ENCODE assay signal across 5 cellular contexts in the genomic region with DNA sequence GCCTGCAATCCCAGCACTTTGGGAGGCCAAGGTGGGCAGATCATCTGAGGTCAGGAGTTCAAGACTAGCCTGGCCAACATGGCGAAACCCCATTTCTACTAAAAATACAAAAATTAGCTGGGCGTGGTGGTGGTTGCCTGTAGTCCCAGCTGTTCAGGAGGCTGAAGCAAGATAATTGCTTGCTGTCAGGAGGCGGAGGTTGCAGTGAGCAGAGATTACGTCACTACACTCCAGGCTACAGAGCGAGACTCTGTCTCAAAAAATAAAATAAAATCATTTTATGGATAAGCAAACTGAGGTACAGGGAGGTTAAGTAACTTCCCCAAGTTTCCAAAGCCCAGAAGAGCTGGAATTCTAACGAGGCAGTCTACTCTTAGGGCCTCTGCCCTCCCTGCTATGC. TPM values are rescaled to one million over a fixed set of nuclear protein-coding genes. Genes with fewer than 3 reads are reported as not detected.
"Had no signal": no experiment of that assay in that cellular context is flagged by ENCODE, and none has a peak within 500 bp of the region (broad histone marks: within the 10 kb centered on the region; RNA-seq: fewer than 3 reads in every experiment).

No MANE protein-coding gene starts in this region.

RNA-seq across cellular contexts. Expression of gene TGM6, which starts 26.7 kb away (rescaled TPM):
- total RNA-seq: GM23338, H1, H9, HT-29 had no signal
- polyA plus RNA-seq: GM23338, IgD-negative memory B cell had no signal
